In genomic region chr2:221380049-221380448, GRCh38 we compare ENCODE assay signal across 30 cellular contexts.
"Had no signal": no experiment of that assay in that cellular context is flagged by ENCODE, and none has a peak within 500 bp of the region (broad histone marks: within the 10 kb centered on the region; RNA-seq: fewer than 3 reads in every experiment).

No MANE protein-coding gene starts in this region.

- H3K27ac ChIP-seq: ascending aorta, body of pancreas, SJSA1, VCaP had no signal

- H3K27me3 ChIP-seq: ascending aorta, body of pancreas, SJSA1 had no signal

- H3K9me3 ChIP-seq: ascending aorta, body of pancreas had no signal

- H3K27me3 Mint-ChIP-seq: activated naive CD8-positive, alpha-beta T cell treated with anti-CD3 and anti-CD28 coated beads, Interleukin-2, amount 50 U/mL, for 24 hours; IgD-negative memory B cell had no signal

- H3K4me1 ChIP-seq: ascending aorta, body of pancreas, SJSA1 had no signal

- H3K4me1 Mint-ChIP-seq: central memory CD8-positive, alpha-beta T cell had no signal

- DNase-seq: activated CD4-positive, alpha-beta T cell treated with anti-CD3 and anti-CD28 coated beads for 4 hours; activated CD4-positive, alpha-beta T cell treated with anti-CD3 and anti-CD28 coated beads, Interleukin-2, amount 50 U/mL, for 4 hours; activated CD8-positive, alpha-beta memory T cell treated with anti-CD3 and anti-CD28 coated beads, Interleukin-2, amount 50 U/mL, for 48 hours; activated CD8-positive, alpha-beta T cell treated with anti-CD3 and anti-CD28 coated beads, Interleukin-2, amount 10 ng/mL, durations not matched to agents 7 days and 5 days; activated effector memory CD4-positive, alpha-beta T cell treated with Interleukin-2 at 50 U/mL for 16 hours; activated naive CD4-positive, alpha-beta T cell treated with Interleukin-2 at 50 U/mL for 16 hours; activated naive CD8-positive, alpha-beta T cell treated with anti-CD3 and anti-CD28 coated beads, Interleukin-2, amount 50 U/mL, for 24 hours; activated T-cell treated with anti-CD3 and anti-CD28 coated beads, Interleukin-2, amount 50 U/mL, for 1 hour; amniotic stem cell; body of pancreas; KG1; NCI-H1092; NCI-H1417 treated with DMSO at 0.1 percent for 48 hours; NCI-H1694; NCI-H2029; NCI-H345; NCI-H510A; NCI-H69; NK-92 treated with Interleukin-12 subunit alpha and Interleukin-12 subunit beta, amount 100 ng/mL, for 24 hours; SHP77; SW 1271; T1000 had no signal

- H3K27ac Mint-ChIP-seq: activated CD8-positive, alpha-beta T cell treated with anti-CD3 and anti-CD28 coated beads, Interleukin-2, amount 10 ng/mL, durations not matched to agents 7 days and 5 days; activated naive CD4-positive, alpha-beta T cell treated with anti-CD3 and anti-CD28 coated beads, Interleukin-2, amount 50 U/mL, for 72 hours; activated naive CD8-positive, alpha-beta T cell treated with anti-CD3 and anti-CD28 coated beads, Interleukin-2, amount 50 U/mL, for 24 hours; IgD-negative memory B cell; T-helper 1 cell treated with Interleukin-12 subunit alpha and Interleukin-12 subunit beta and Interleukin-4 antibody, amounts not matched to agents 30 μg/mL and 1 μg/mL, for 36 hours had no signal

- H3K4me3 ChIP-seq: ascending aorta, body of pancreas, SJSA1 had no signal

- H3K36me3 ChIP-seq: ascending aorta, SJSA1 had no signal

- H3K36me3 Mint-ChIP-seq: activated naive CD4-positive, alpha-beta T cell treated with anti-CD3 and anti-CD28 coated beads, Interleukin-2, amount 50 U/mL, for 72 hours had no signal

- ATAC-seq: activated CD8-positive, alpha-beta T cell treated with anti-CD3 and anti-CD28 coated beads, Interleukin-2, amount 10 ng/mL, durations not matched to agents 7 days and 5 days; activated naive CD8-positive, alpha-beta T cell treated with anti-CD3 and anti-CD28 coated beads, Interleukin-2, amount 50 U/mL, for 24 hours; body of pancreas; SK-N-SH treated with all-trans-retinoic acid at 6 μM for 48 hours had no signal

- H3K9me3 Mint-ChIP-seq: activated naive CD8-positive, alpha-beta T cell treated with anti-CD3 and anti-CD28 coated beads, Interleukin-2, amount 50 U/mL, for 24 hours; central memory CD8-positive, alpha-beta T cell; IgD-negative memory B cell; T-helper 1 cell treated with Interleukin-12 subunit alpha and Interleukin-12 subunit beta and Interleukin-4 antibody, amounts not matched to agents 30 μg/mL and 1 μg/mL, for 36 hours had no signal

- H3K4me3 Mint-ChIP-seq: activated CD8-positive, alpha-beta T cell treated with anti-CD3 and anti-CD28 coated beads, Interleukin-2, amount 10 ng/mL, durations not matched to agents 7 days and 5 days; activated naive CD8-positive, alpha-beta T cell treated with anti-CD3 and anti-CD28 coated beads, Interleukin-2, amount 50 U/mL, for 24 hours; central memory CD8-positive, alpha-beta T cell; IgD-negative memory B cell; T-helper 1 cell treated with Interleukin-12 subunit alpha and Interleukin-12 subunit beta and Interleukin-4 antibody, amounts not matched to agents 30 μg/mL and 1 μg/mL, for 36 hours had no signal
